In the genomic region with DNA sequence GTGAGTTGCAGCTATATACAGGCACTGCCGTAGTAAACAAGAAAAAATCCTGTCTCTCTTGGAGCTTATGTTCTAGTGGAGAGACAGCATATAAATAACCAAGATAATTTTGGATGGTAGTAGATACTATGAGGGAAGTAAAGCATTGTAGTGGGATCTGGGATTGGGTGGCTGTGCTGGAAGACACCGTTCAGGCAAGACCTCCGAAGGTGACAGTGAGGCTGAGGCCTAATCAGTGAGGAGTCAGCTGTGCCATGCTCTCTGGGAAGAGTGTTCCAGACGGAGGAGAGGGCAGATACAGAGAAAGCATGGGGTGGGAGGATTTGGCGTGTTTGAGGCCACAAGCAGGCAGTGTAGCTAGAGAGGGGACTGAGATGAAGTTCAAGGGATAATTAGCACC, we compare ENCODE assay signal across 25 cellular contexts. TPM values are rescaled to one million over a fixed set of nuclear protein-coding genes. Genes with fewer than 3 reads are reported as not detected.
A peak's percentile ranks its signal among the peaks of the same experiment; 100 is the strongest.
DNase-seq lines count a peak whose midpoint lies in the region; ATAC-seq and TF ChIP-seq lines count a peak whose summit lies in the region.
"Had no signal": no experiment of that assay in that cellular context is flagged by ENCODE, and none has a peak within 500 bp of the region (broad histone marks: within the 10 kb centered on the region; RNA-seq: fewer than 3 reads in every experiment).

No MANE protein-coding gene starts in this region.

- H3K9me3 ChIP-seq in left ventricle myocardium inferior (replicated peaks) (no peaks in the 10 kb centered on the region), right atrium auricular region (no peaks in the 10 kb centered on the region), OCI-LY1 (ENCODE audit: low read length) (no peaks in the 10 kb centered on the region), smooth muscle cell (replicated peaks; ENCODE audit: low read depth) (no peaks in the 10 kb centered on the region)
- H3K9me3 ChIP-seq: mucosa of descending colon, neutrophil, psoas muscle had no signal

- H3K27me3 Mint-ChIP-seq in memory B cell: no peaks in the 10 kb centered on the region
- H3K27me3 Mint-ChIP-seq: activated naive CD8-positive, alpha-beta T cell had no signal

- peak overlapping the region; percentile 34; the same call in 1 of the 2 replicates for H3K9ac ChIP-seq in OCI-LY1 (ENCODE audit: low read length)
- H3K9ac ChIP-seq in smooth muscle cell (ENCODE audit: low read depth): no peak overlapping the region

- no peaks in the 10 kb centered on the region for H3F3A ChIP-seq in OCI-LY1 (ENCODE audit: insufficient read depth, low read length)
- H3F3A ChIP-seq in smooth muscle cell (ENCODE audit: low read depth): no peaks in the 10 kb centered on the region

- intact Hi-C loops in left ventricle myocardium inferior (cut with micrococcal nuclease): no loop called here

- H3K27ac Mint-ChIP-seq in memory B cell: peak overlapping the region; percentile 4
- H3K27ac Mint-ChIP-seq: activated naive CD8-positive, alpha-beta T cell had no signal

- H3K4me1 ChIP-seq in left ventricle myocardium inferior (peaks cover 78% of the 10 kb centered on the region), right atrium auricular region (peaks cover 0 to 53% of the 10 kb centered on the region in 2 donors), OCI-LY1 (ENCODE audit: insufficient read depth, low read length, severe bottlenecking) (peaks cover 31% of the 10 kb centered on the region), smooth muscle cell (ENCODE audit: low read depth) (peaks cover 8% of the 10 kb centered on the region)

- TF ChIP-seq CTCF in left ventricle myocardium inferior (IDR thresholded peaks at IDR 0.05; ENCODE audit: borderline replicate concordance) (no peak), right atrium auricular region (IDR thresholded peaks at IDR 0.05) (no peak), OCI-LY1 (IDR thresholded peaks at IDR 0.05; ENCODE audit: low read length) (no peak), smooth muscle cell (IDR thresholded peaks at IDR 0.05; ENCODE audit: borderline replicate concordance, insufficient read depth, poor library complexity, severe bottlenecking) (no peak)

- H3K27me3 ChIP-seq in left ventricle myocardium inferior (ENCODE audit: low read depth) (no peaks in the 10 kb centered on the region), right atrium auricular region (no peaks in the 10 kb centered on the region), OCI-LY1 (ENCODE audit: insufficient read depth, low read length) (no peaks in the 10 kb centered on the region), smooth muscle cell (ENCODE audit: low read depth) (no peaks in the 10 kb centered on the region)
- H3K27me3 ChIP-seq: dorsolateral prefrontal cortex, neutrophil had no signal

- 93% methylated on average over 5 of the region's 5 CpGs for WGBS in smooth muscle cell (ENCODE audit: low lambda C conversion rate)

- DNase-seq in left ventricle myocardium inferior: no peak
- no peak for DNase-seq in right atrium auricular region (ENCODE audit: low spot score)
- no peak for DNase-seq in memory B cell (ENCODE audit: low spot score in 2 of 2)
- DNase-seq in smooth muscle cell (lab: John Stamatoyannopoulos, UW; ENCODE audit: unreplicated experiment): no peak
- DNase-seq in NCI-H2107 (lab: John Stamatoyannopoulos, UW): no peak
- DNase-seq in stimulated activated CD4-positive, alpha-beta T cell treated with anti-CD3 and anti-CD28 coated beads, Interleukin-12 subunit alpha, Interleukin-12 subunit beta, amount 100 ng/mL, for 4 hours: no peak
- DNase-seq: C1 segment of cervical spinal cord; dorsolateral prefrontal cortex; Karpas-422; left colon; NCI-H2171; NCI-H524; psoas muscle; stimulated activated CD4-positive, alpha-beta T cell treated with anti-CD3 and anti-CD28 coated beads, Interleukin-1b, Interleukin-23, amount 100 ng/mL, for 48 hours had no signal

- H3K27ac ChIP-seq in left ventricle myocardium inferior (replicated peaks) (peak overlapping the region; percentile 63), right atrium auricular region (peak overlapping the region in 1 of 2 donors; percentile 14), OCI-LY1 (ENCODE audit: low read depth, low read length, poor library complexity, severe bottlenecking) (no peak overlapping the region), smooth muscle cell (ENCODE audit: low read depth) (peak overlapping the region; percentile 21)
- H3K27ac ChIP-seq: neutrophil, psoas muscle had no signal

- peaks cover 44% of the 10 kb centered on the region for H3K4me1 Mint-ChIP-seq in memory B cell

- H3K9me3 Mint-ChIP-seq in memory B cell: no peaks in the 10 kb centered on the region

- ATAC-seq in memory B cell (ENCODE audit: low read depth) (no peak), HG03520 (IDR thresholded peaks at IDR 0.05; ENCODE audit: unreplicated experiment) (no peak)
- ATAC-seq: left colon, mucosa of descending colon, psoas muscle had no signal

- H2AFZ ChIP-seq in OCI-LY1 (ENCODE audit: low read length) (no peak overlapping the region), smooth muscle cell (ENCODE audit: low read depth) (no peak overlapping the region)

- H3K79me2 ChIP-seq in OCI-LY1 (ENCODE audit: insufficient read depth, low read length): peaks cover 54% of the 10 kb centered on the region
- H3K79me2 ChIP-seq in smooth muscle cell (ENCODE audit: low read depth): peaks cover 76% of the 10 kb centered on the region

- H3K36me3 Mint-ChIP-seq in memory B cell: peaks cover 20% of the 10 kb centered on the region

- H3K4me2 ChIP-seq in OCI-LY1 (ENCODE audit: low read length) (peak overlapping the region; percentile 42; the same call in 1 of the 2 replicates), smooth muscle cell (no peak overlapping the region)

- H3K36me3 ChIP-seq in left ventricle myocardium inferior (peaks cover 45% of the 10 kb centered on the region), right atrium auricular region (peaks cover 28% of the 10 kb centered on the region), OCI-LY1 (ENCODE audit: insufficient read depth, low read length) (peaks cover 73% of the 10 kb centered on the region), smooth muscle cell (ENCODE audit: low read depth) (no peaks in the 10 kb centered on the region)

- H3K9me2 ChIP-seq in OCI-LY1 (ENCODE audit: low read depth, low read length): no peaks in the 10 kb centered on the region

- no peaks in the 10 kb centered on the region for H4K20me1 ChIP-seq in OCI-LY1 (ENCODE audit: insufficient read depth, low read length)
- peaks cover 47% of the 10 kb centered on the region for H4K20me1 ChIP-seq in smooth muscle cell (ENCODE audit: low read depth)

- H3K4me3 ChIP-seq in left ventricle myocardium inferior (no peak overlapping the region), right atrium auricular region (no peak overlapping the region), OCI-LY1 (ENCODE audit: low read depth, low read length, poor library complexity, severe bottlenecking) (no peak overlapping the region), smooth muscle cell (no peak overlapping the region)
- H3K4me3 ChIP-seq: dorsolateral prefrontal cortex, mucosa of descending colon, psoas muscle had no signal

- H3K4me3 Mint-ChIP-seq in memory B cell: no peak overlapping the region
- H3K4me3 Mint-ChIP-seq: activated naive CD8-positive, alpha-beta T cell had no signal

RNA-seq across cellular contexts. Expression of a gene that starts 6.0 kb away (rescaled TPM):
- 19.4 TPM for total RNA-seq in left ventricle myocardium inferior
- 10 to 100 TPM; 13.6 to 24.3 TPM for total RNA-seq in right atrium auricular region
- 23.6 and 28.0 TPM in 2 replicates for total RNA-seq in smooth muscle cell
- polyA plus RNA-seq in smooth muscle cell: 49.3 and 60.7 TPM in 2 replicates

RNA-seq across cellular contexts. Expression of a gene that starts 13.9 kb away (rescaled TPM):
- total RNA-seq in left ventricle myocardium inferior (1.1 TPM), right atrium auricular region (1 to 10 TPM; 1.3 to 1.8 TPM), smooth muscle cell (15.2 and 16.5 TPM in 2 replicates)
- 14.2 and 48.1 TPM in 2 replicates for polyA plus RNA-seq in smooth muscle cell

RNA-seq across cellular contexts. Expression of a gene that starts 38.8 kb away (rescaled TPM):
- total RNA-seq in left ventricle myocardium inferior: 45.2 TPM
- 10 to 100 TPM; 31.3 to 42.1 TPM for total RNA-seq in right atrium auricular region
- 9.1 and 14.1 TPM in 2 replicates for total RNA-seq in smooth muscle cell
- 29.0 and 45.7 TPM in 2 replicates for polyA plus RNA-seq in smooth muscle cell

RNA-seq across cellular contexts. Expression of a gene that starts 46.7 kb away (rescaled TPM):
- total RNA-seq in left ventricle myocardium inferior (27.3 TPM), right atrium auricular region (10 to 100 TPM; 21.1 to 36.6 TPM), smooth muscle cell (not detected in 2 replicates)
- polyA plus RNA-seq in smooth muscle cell: 0.69 TPM in 1 of 2 replicates, not detected in the other
- total RNA-seq: activated CD8-positive, alpha-beta memory T cell treated with anti-CD3 and anti-CD28 coated beads for 36 hours; Daoy; epithelial cell of proximal tubule; fibroblast of villous mesenchyme; H4; skeletal muscle tissue had no signal

RNA-seq across cellular contexts. Expression of a gene that starts 55.2 kb away (rescaled TPM):
- total RNA-seq in left ventricle myocardium inferior: not detected
- not detected for total RNA-seq in right atrium auricular region
- 0.09 and 0.31 TPM in 2 replicates for total RNA-seq in smooth muscle cell
- polyA plus RNA-seq in smooth muscle cell: 0.45 TPM in 1 of 2 replicates, not detected in the other
- total RNA-seq: activated CD8-positive, alpha-beta memory T cell treated with anti-CD3 and anti-CD28 coated beads for 36 hours; Daoy; epithelial cell of proximal tubule; fibroblast of villous mesenchyme; H4; psoas muscle; skeletal muscle tissue had no signal
- polyA plus RNA-seq: psoas muscle had no signal
